ENCODE assay signal across 8 cellular contexts in the genomic region with DNA sequence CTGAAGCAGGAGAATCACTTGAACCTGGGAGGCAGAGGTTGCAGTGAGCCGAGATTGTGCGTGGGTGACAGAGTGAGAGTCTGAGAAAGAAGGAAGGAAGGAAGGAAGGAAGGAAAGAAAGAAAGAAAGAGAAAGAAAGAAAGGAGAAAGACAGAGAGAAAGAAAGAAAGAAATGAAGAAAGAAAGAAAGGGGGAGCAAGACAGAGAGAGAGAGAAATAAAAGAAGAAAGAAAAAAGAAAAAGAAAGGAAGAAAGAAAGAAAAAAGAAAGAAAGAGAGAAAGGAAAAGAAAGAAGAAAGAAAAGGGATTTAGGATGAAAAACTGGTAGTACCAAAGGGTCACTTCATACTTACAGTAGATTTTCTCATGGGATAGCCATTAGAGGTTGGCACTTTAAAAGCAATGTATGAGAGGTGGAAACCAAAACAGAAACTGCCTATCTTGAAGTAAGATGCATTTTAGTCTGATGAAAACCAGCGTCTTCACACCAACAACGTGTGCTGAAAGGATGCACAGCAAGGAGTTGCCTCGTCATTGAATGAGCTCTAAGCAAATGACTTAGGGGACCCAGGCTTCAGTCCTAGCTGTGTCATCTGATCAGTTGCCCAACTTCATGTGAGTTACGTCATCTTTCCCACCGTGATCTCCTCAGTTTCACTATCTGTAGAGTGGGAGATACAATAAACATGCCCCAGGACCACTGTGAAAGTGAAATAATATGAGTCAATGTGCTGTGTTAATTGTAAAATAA.
DNase-seq lines count a peak whose midpoint lies in the region; ATAC-seq, FAIRE-seq and TF ChIP-seq lines count a peak whose summit lies in the region.
"Had no signal": no experiment of that assay in that cellular context is flagged by ENCODE, and none has a peak within 500 bp of the region (broad histone marks: within the 10 kb centered on the region; RNA-seq: fewer than 3 reads in every experiment).

No MANE protein-coding gene starts in this region.

- H3K18ac ChIP-seq in mesendoderm (ENCODE audit: low read length), result no peak overlapping the region

- peak overlapping the region in 1 of 2 donors; percentile 17 for H3K9ac ChIP-seq in kidney (ENCODE audit: low read length in 2 of 2)
- no peak overlapping the region for H3K9ac ChIP-seq in mesendoderm (ENCODE audit: low read length)

- no peak overlapping the region for H3K4me2 ChIP-seq in mesendoderm (ENCODE audit: low read length)

- WGBS in mesendoderm (ENCODE audit: extremely low coverage, insufficient coverage, low lambda C conversion rate), result no CpG with 5 or more reads among the region's 7 CpGs

- H3K4me3 Mint-ChIP-seq in activated B cell treated with CpG ODN at 0.5 μM for 24 hours, result peak overlapping the region; percentile 59
- no peak overlapping the region for H3K4me3 Mint-ChIP-seq in chondrocyte (ENCODE audit: unreplicated experiment)

- TF ChIP-seq CTCF in activated B cell treated with CpG ODN at 0.5 μM for 24 hours (IDR thresholded peaks at IDR 0.05), result no peak
- no peak for TF ChIP-seq CTCF in kidney (IDR thresholded peaks at IDR 0.05; ENCODE audit: borderline replicate concordance, extremely low read depth, insufficient read depth)
- TF ChIP-seq CTCF in uterus (IDR thresholded peaks at IDR 0.05), result no peak
- TF ChIP-seq CTCF in chondrocyte (IDR thresholded peaks at IDR 0.05), result no peak

- H3K27ac Mint-ChIP-seq in activated B cell treated with CpG ODN at 0.5 μM for 24 hours (peak overlapping the region; percentile 85), chondrocyte (ENCODE audit: unreplicated experiment) (no peak overlapping the region)

- no peaks in the 10 kb centered on the region for H3K79me2 ChIP-seq in mesendoderm (ENCODE audit: control insufficient read depth, insufficient read depth, low read length)

- H3K4me1 Mint-ChIP-seq in activated B cell treated with CpG ODN at 0.5 μM for 24 hours, result peaks cover 93% of the 10 kb centered on the region
- peaks cover 35% of the 10 kb centered on the region for H3K4me1 Mint-ChIP-seq in chondrocyte (ENCODE audit: low read depth)

- H3K4ac ChIP-seq in mesendoderm (ENCODE audit: low read depth, low read length), result no peak overlapping the region

- H3K9me3 ChIP-seq in kidney (ENCODE audit: control insufficient read depth in 1 of 2, low read length in 2 of 2) (no peaks in the 10 kb centered on the region), uterus (no peaks in the 10 kb centered on the region)

- H3K4me3 ChIP-seq in kidney (ENCODE audit: low read length in 2 of 2), result peak overlapping the region in 1 of 2 donors; percentile 15
- H3K4me3 ChIP-seq in uterus, result no peak overlapping the region
- H3K4me3 ChIP-seq in mesendoderm (ENCODE audit: low read length), result no peak overlapping the region

- H3K79me1 ChIP-seq in mesendoderm (ENCODE audit: low read length), result no peaks in the 10 kb centered on the region

- H3K56ac ChIP-seq in mesendoderm (ENCODE audit: low read length), result no peak overlapping the region

- H3K36me3 ChIP-seq in kidney (ENCODE audit: control insufficient read depth in 1 of 2, insufficient read depth in 2 of 2, low read length in 2 of 2), result no peaks in the 10 kb centered on the region
- H3K36me3 ChIP-seq in uterus, result no peaks in the 10 kb centered on the region
- no peaks in the 10 kb centered on the region for H3K36me3 ChIP-seq in mesendoderm (ENCODE audit: control insufficient read depth, insufficient read depth, low read length)

- POLR2A ChIA-PET in activated B cell treated with CpG ODN at 0.5 μM for 24 hours (lab: Charles Lee), result interaction anchor here (1.0 to 2.3 kb wide), 4 partner anchors 16 to 126 kb away, joined by 3 to 6 read pairs (median 3); no protein-coding TSS in a partner anchor

- no peak overlapping the region for H4K5ac ChIP-seq in mesendoderm (ENCODE audit: low read length)

- CTCF ChIA-PET in activated B cell treated with CpG ODN at 0.5 μM for 24 hours (lab: Charles Lee), result no interaction called here

- H2BK120ac ChIP-seq in mesendoderm (ENCODE audit: low read depth, low read length), result no peak overlapping the region

- H2AK5ac ChIP-seq in mesendoderm (ENCODE audit: low read length), result no peak overlapping the region

- intact Hi-C loops in activated B cell treated with CpG ODN at 0.5 μM for 24 hours (cut with micrococcal nuclease), result loop anchor here (1.0 to 2.0 kb wide), 2 partner anchors 8 to 16 kb away; no protein-coding TSS in a partner anchor
- intact Hi-C loops in kidney (cut with DNase I), result no loop called here
- intact Hi-C loops in uterus (cut with DNase I; ENCODE audit: low total_unique reads), result no loop called here

- DNase-seq in GM19238 (ENCODE audit: insufficient read length, low spot score), result peak; percentile 43
- DNase-seq in activated B cell treated with CpG ODN at 0.5 μM for 24 hours, result no peak
- DNase-seq in kidney, result no peak
- DNase-seq in uterus, result no peak
- DNase-seq in chondrocyte (ENCODE audit: low spot score), result no peak
- no peak for DNase-seq in mesendoderm

- no peak overlapping the region for H4K8ac ChIP-seq in mesendoderm (ENCODE audit: low read depth, low read length)

- TF ChIP-seq POLR2A in uterus (IDR thresholded peaks at IDR 0.05), result no peak

- H3K36me3 Mint-ChIP-seq in activated B cell treated with CpG ODN at 0.5 μM for 24 hours (ENCODE audit: low read depth), result peaks cover 61% of the 10 kb centered on the region
- H3K36me3 Mint-ChIP-seq in chondrocyte (ENCODE audit: low read depth), result no peaks in the 10 kb centered on the region

- no peak overlapping the region for H3K23ac ChIP-seq in mesendoderm (ENCODE audit: low read length)

- peaks cover 33 to 37% of the 10 kb centered on the region in 2 donors for H3K4me1 ChIP-seq in kidney (ENCODE audit: control insufficient read depth in 1 of 2, insufficient read depth in 1 of 2, low read depth in 1 of 2, low read length in 2 of 2)
- peaks cover 0 to 8% of the 10 kb centered on the region in 2 donors for H3K4me1 ChIP-seq in uterus
- H3K4me1 ChIP-seq in mesendoderm (ENCODE audit: control insufficient read depth, low read depth, low read length), result peaks cover 3% of the 10 kb centered on the region

- H3K9me3 Mint-ChIP-seq in activated B cell treated with CpG ODN at 0.5 μM for 24 hours (no peaks in the 10 kb centered on the region), chondrocyte (ENCODE audit: low read depth) (no peaks in the 10 kb centered on the region)

- FAIRE-seq in kidney (lab: Jason Lieb, UNC), result no peak
- FAIRE-seq: islet of Langerhans had no signal

- H2BK15ac ChIP-seq in mesendoderm (replicated peaks; ENCODE audit: low read depth), result no peak overlapping the region

- no peaks in the 10 kb centered on the region for H3K27me3 Mint-ChIP-seq in activated B cell treated with CpG ODN at 0.5 μM for 24 hours
- no peaks in the 10 kb centered on the region for H3K27me3 Mint-ChIP-seq in chondrocyte (ENCODE audit: low read depth)

- ATAC-seq in HG02885 (IDR thresholded peaks at IDR 0.05; ENCODE audit: poor library complexity, unreplicated experiment) (peak; percentile 77), activated B cell treated with CpG ODN at 0.5 μM for 24 hours (ENCODE audit: low read depth) (peak; percentile 53)

- H3K27ac ChIP-seq in kidney (ENCODE audit: low read depth in 2 of 2, low read length in 2 of 2), result peak overlapping the region; percentile 89 to 96
- peak overlapping the region; percentile 90 to 95 for H3K27ac ChIP-seq in uterus
- no peak overlapping the region for H3K27ac ChIP-seq in mesendoderm (ENCODE audit: low read depth, low read length)

- H3K27me3 ChIP-seq in uterus, result no peaks in the 10 kb centered on the region
- no peaks in the 10 kb centered on the region for H3K27me3 ChIP-seq in mesendoderm (ENCODE audit: insufficient read depth, low read length, poor library complexity)

- no peak overlapping the region for H2BK5ac ChIP-seq in mesendoderm (ENCODE audit: low read length)
